ENCODE assay signal across 23 cellular contexts in genomic region chr16:89540557-89540956, GRCh38. TPM values are rescaled to one million over a fixed set of nuclear protein-coding genes. Genes with fewer than 3 reads are reported as not detected.
A peak's percentile ranks its signal among the peaks of the same experiment; 100 is the strongest.
DNase-seq lines count a peak whose midpoint lies in the region; TF ChIP-seq lines count a peak whose summit lies in the region.
"Had no signal": no experiment of that assay in that cellular context is flagged by ENCODE, and none has a peak within 500 bp of the region (broad histone marks: within the 10 kb centered on the region; RNA-seq: fewer than 3 reads in every experiment).

No MANE protein-coding gene starts in this region.

- peaks cover 3% of the 10 kb centered on the region for H3K36me3 Mint-ChIP-seq in activated naive CD8-positive, alpha-beta T cell
- H3K36me3 Mint-ChIP-seq in activated naive CD8-positive, alpha-beta T cell treated with anti-CD3 and anti-CD28 coated beads for 36 hours = peaks cover 2% of the 10 kb centered on the region
- peaks cover 47% of the 10 kb centered on the region for H3K36me3 Mint-ChIP-seq in endodermal cell (ENCODE audit: low read depth)

- H3K27ac ChIP-seq in endodermal cell (ENCODE audit: low read depth, low read length) (no peak overlapping the region), left ventricle myocardium inferior (replicated peaks) (peak overlapping the region; percentile 84)
- H3K27ac ChIP-seq: KMS-11, SK-N-MC had no signal

- TF ChIP-seq CTCF in endodermal cell (conservative IDR thresholded peaks at IDR 0.05) (no peak), left ventricle myocardium inferior (IDR thresholded peaks at IDR 0.05; ENCODE audit: borderline replicate concordance) (no peak)

- H3K4me3 Mint-ChIP-seq in activated naive CD8-positive, alpha-beta T cell = peak overlapping the region; percentile 27
- H3K4me3 Mint-ChIP-seq in activated naive CD8-positive, alpha-beta T cell treated with anti-CD3 and anti-CD28 coated beads for 36 hours = no peak overlapping the region
- no peak overlapping the region for H3K4me3 Mint-ChIP-seq in endodermal cell
- H3K4me3 Mint-ChIP-seq: CD4-positive, alpha-beta T cell; HFFc6 had no signal

- H3K27me3 ChIP-seq in endodermal cell (ENCODE audit: control insufficient read depth, insufficient read depth, low read length, poor library complexity, severe bottlenecking) = no peaks in the 10 kb centered on the region
- no peaks in the 10 kb centered on the region for H3K27me3 ChIP-seq in left ventricle myocardium inferior (ENCODE audit: low read depth)
- H3K27me3 ChIP-seq: BLaER1 treated with 17β-estradiol and CSF1 and Interleukin-3, amounts not matched to agents 10 nM and 100 nM had no signal

- no peaks in the 10 kb centered on the region for H3K4me1 ChIP-seq in endodermal cell (ENCODE audit: control insufficient read depth, insufficient read depth, low read length)
- peaks cover 18% of the 10 kb centered on the region for H3K4me1 ChIP-seq in left ventricle myocardium inferior
- H3K4me1 ChIP-seq: Caco-2, HAP-1 had no signal

- no peaks in the 10 kb centered on the region for H3K9me3 Mint-ChIP-seq in activated naive CD8-positive, alpha-beta T cell (ENCODE audit: low read depth)
- H3K9me3 Mint-ChIP-seq in activated naive CD8-positive, alpha-beta T cell treated with anti-CD3 and anti-CD28 coated beads for 36 hours = no peaks in the 10 kb centered on the region
- no peaks in the 10 kb centered on the region for H3K9me3 Mint-ChIP-seq in endodermal cell
- H3K9me3 Mint-ChIP-seq: CD4-positive, alpha-beta T cell; HFFc6 had no signal

- no peak overlapping the region for H3K27ac Mint-ChIP-seq in activated naive CD8-positive, alpha-beta T cell
- no peak overlapping the region for H3K27ac Mint-ChIP-seq in activated naive CD8-positive, alpha-beta T cell treated with anti-CD3 and anti-CD28 coated beads for 36 hours
- H3K27ac Mint-ChIP-seq in endodermal cell = peak overlapping the region; percentile 32
- H3K27ac Mint-ChIP-seq: HFFc6 had no signal

- no peaks in the 10 kb centered on the region for H3K27me3 Mint-ChIP-seq in activated naive CD8-positive, alpha-beta T cell
- H3K27me3 Mint-ChIP-seq in activated naive CD8-positive, alpha-beta T cell treated with anti-CD3 and anti-CD28 coated beads for 36 hours = no peaks in the 10 kb centered on the region
- H3K27me3 Mint-ChIP-seq in endodermal cell (ENCODE audit: insufficient read depth) = no peaks in the 10 kb centered on the region
- H3K27me3 Mint-ChIP-seq: CD4-positive, alpha-beta T cell had no signal

- H3K4me1 Mint-ChIP-seq in activated naive CD8-positive, alpha-beta T cell (ENCODE audit: low read depth) = peaks cover 4% of the 10 kb centered on the region
- H3K4me1 Mint-ChIP-seq in activated naive CD8-positive, alpha-beta T cell treated with anti-CD3 and anti-CD28 coated beads for 36 hours = no peaks in the 10 kb centered on the region
- H3K4me1 Mint-ChIP-seq in endodermal cell = no peaks in the 10 kb centered on the region

- no peaks in the 10 kb centered on the region for H3K9me3 ChIP-seq in endodermal cell (ENCODE audit: control insufficient read depth, low read length)
- no peaks in the 10 kb centered on the region for H3K9me3 ChIP-seq in left ventricle myocardium inferior (replicated peaks)
- H3K9me3 ChIP-seq: BLaER1 treated with 17β-estradiol and CSF1 and Interleukin-3, amounts not matched to agents 10 nM and 100 nM; Caco-2; HAP-1 had no signal

- intact Hi-C loops in left ventricle myocardium inferior (cut with micrococcal nuclease) = no loop called here

- peaks cover 65% of the 10 kb centered on the region for H3K36me3 ChIP-seq in endodermal cell (ENCODE audit: control insufficient read depth, insufficient read depth, low read length)
- peaks cover 52% of the 10 kb centered on the region for H3K36me3 ChIP-seq in left ventricle myocardium inferior

- H3K4me3 ChIP-seq in endodermal cell (ENCODE audit: low read length) (no peak overlapping the region), left ventricle myocardium inferior (no peak overlapping the region)
- H3K4me3 ChIP-seq: BLaER1 treated with 17β-estradiol and CSF1 and Interleukin-3, amounts not matched to agents 10 nM and 100 nM; HAP-1; SK-N-MC had no signal

- DNase-seq in activated naive CD8-positive, alpha-beta T cell treated with anti-CD3 and anti-CD28 coated beads for 36 hours = no peak
- DNase-seq in endodermal cell (no peak), left ventricle myocardium inferior (peak; percentile 38), T-helper 9 cell (no peak)
- DNase-seq in stimulated activated CD4-positive, alpha-beta T cell treated with anti-CD3 and anti-CD28 coated beads, Interleukin-15, amount 100 ng/mL, for 24 hours = no peak
- DNase-seq in activated CD4-positive, alpha-beta T cell treated with anti-CD3 and anti-CD28 coated beads for 1 hour = no peak
- DNase-seq: AML-193; Caco-2; CD4-positive, alpha-beta T cell; GOT3; HFFc6; IMR-90; MM.1S; NCI-H2029; NCI-H2227 treated with DMSO at 0.1 percent for 48 hours; NCI-H526 treated with DMSO at 0.1 percent for 48 hours; RPMI8226; SHP77 treated with DMSO at 0.1 percent for 48 hours had no signal

- WGBS in endodermal cell (ENCODE audit: insufficient coverage in 1 of 2, insufficient read length in 1 of 2), 2 experiments = 93 to 96% methylated on average over 13 of the region's 13 CpGs

- H3K9ac ChIP-seq in endodermal cell (ENCODE audit: extremely low read depth, low read length, poor library complexity, severe bottlenecking) = no peak overlapping the region
- H3K9ac ChIP-seq: KMS-11 had no signal

RNA-seq across cellular contexts. Expression of gene RPL13, which starts 19.9 kb away (rescaled TPM):
- total RNA-seq in activated naive CD8-positive, alpha-beta T cell treated with anti-CD3 and anti-CD28 coated beads for 36 hours = 1,000 to 10,000 TPM; 2,814 to 2,845 TPM
- total RNA-seq in endodermal cell = 1,000 to 10,000 TPM; 1,911 to 2,019 TPM
- polyA plus RNA-seq in endodermal cell (2013, experiment 1 of 2) = 2,841 TPM
- polyA plus RNA-seq in endodermal cell (2013, experiment 2 of 2) = 2,695 TPM
- total RNA-seq in left ventricle myocardium inferior = 1,030 TPM

RNA-seq across cellular contexts. Expression of gene SPG7, which starts 32.4 kb away (rescaled TPM):
- 10 to 100 TPM; 63.1 to 76.7 TPM for total RNA-seq in activated naive CD8-positive, alpha-beta T cell treated with anti-CD3 and anti-CD28 coated beads for 36 hours
- total RNA-seq in endodermal cell = 100 to 1,000 TPM; 153 to 156 TPM
- polyA plus RNA-seq in endodermal cell (2013, experiment 1 of 2) = 85.2 TPM
- polyA plus RNA-seq in endodermal cell (2013, experiment 2 of 2) = 78.0 TPM
- 104 TPM for total RNA-seq in left ventricle myocardium inferior

RNA-seq across cellular contexts. Expression of gene CPNE7, which starts 35.0 kb away (rescaled TPM):
- total RNA-seq in activated naive CD8-positive, alpha-beta T cell treated with anti-CD3 and anti-CD28 coated beads for 36 hours = 1 to 10 TPM; 5.7 to 6.0 TPM
- 1 to 10 TPM; 1.5 to 2.1 TPM for total RNA-seq in endodermal cell
- 5.8 TPM for polyA plus RNA-seq in endodermal cell (2013, experiment 1 of 2)
- polyA plus RNA-seq in endodermal cell (2013, experiment 2 of 2) = 3.4 TPM
- total RNA-seq in left ventricle myocardium inferior = not detected

RNA-seq across cellular contexts. Expression of gene ANKRD11, which starts 50.2 kb away (rescaled TPM):
- 100 to 1,000 TPM; 129 to 142 TPM for total RNA-seq in activated naive CD8-positive, alpha-beta T cell treated with anti-CD3 and anti-CD28 coated beads for 36 hours
- 100 to 1,000 TPM; 118 to 159 TPM for total RNA-seq in endodermal cell
- polyA plus RNA-seq in endodermal cell (2013, experiment 1 of 2) = 99.5 TPM
- polyA plus RNA-seq in endodermal cell (2013, experiment 2 of 2) = 88.3 TPM
- total RNA-seq in left ventricle myocardium inferior = 63.8 TPM
